In the genomic region with DNA sequence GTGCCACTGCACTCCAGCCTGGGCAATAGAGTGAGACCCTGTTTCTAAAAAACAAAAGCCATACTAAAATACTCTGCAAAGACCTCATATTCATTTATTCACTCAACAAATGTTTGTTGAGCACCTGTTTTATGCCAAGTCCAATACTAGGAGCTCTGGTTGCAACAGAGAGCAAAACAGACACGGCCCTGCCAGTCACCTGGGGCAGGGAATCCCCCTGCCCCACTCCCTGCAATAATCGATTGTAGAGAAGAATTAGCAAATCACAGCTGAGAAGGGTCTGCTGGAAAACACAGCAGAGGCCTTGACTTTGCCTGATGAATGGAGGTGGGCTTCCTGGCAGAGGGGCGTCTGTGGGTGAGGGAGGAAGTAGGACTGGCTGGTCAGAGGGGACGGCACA, we compare ENCODE assay signal across 2 cellular contexts.
TF ChIP-seq lines count a peak whose summit lies in the region.

No MANE protein-coding gene starts in this region.

TF ChIP-seq in H1, 55 proteins besides CTCF, POLR2A, EP300 and RAD21:
- no peak for TF ChIP-seq RXRA (IDR thresholded peaks at IDR 0.05; ENCODE audit: insufficient read depth, low read depth, low read length)
- TF ChIP-seq TEAD4 (IDR thresholded peaks at IDR 0.05; ENCODE audit: low read depth, low read length) = no peak
- TF ChIP-seq YY1 (IDR thresholded peaks at IDR 0.05; ENCODE audit: low read depth, low read length) = no peak
- TF ChIP-seq ZNF274 (IDR thresholded peaks at IDR 0.05; ENCODE audit: borderline replicate concordance, extremely low read depth, low read length) = no peak
- no peak for TF ChIP-seq SP2 (IDR thresholded peaks at IDR 0.05; ENCODE audit: low read length)
- no peak for TF ChIP-seq CTBP2 (IDR thresholded peaks at IDR 0.05; ENCODE audit: borderline replicate concordance, insufficient read depth, insufficient read length, low read length)
- TF ChIP-seq, protein P1, sequence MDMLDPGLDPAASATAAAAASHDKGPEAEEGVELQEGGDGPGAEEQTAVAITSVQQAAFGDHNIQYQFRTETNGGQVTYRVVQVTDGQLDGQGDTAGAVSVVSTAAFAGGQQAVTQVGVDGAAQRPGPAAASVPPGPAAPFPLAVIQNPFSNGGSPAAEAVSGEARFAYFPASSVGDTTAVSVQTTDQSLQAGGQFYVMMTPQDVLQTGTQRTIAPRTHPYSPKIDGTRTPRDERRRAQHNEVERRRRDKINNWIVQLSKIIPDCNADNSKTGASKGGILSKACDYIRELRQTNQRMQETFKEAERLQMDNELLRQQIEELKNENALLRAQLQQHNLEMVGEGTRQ (IDR thresholded peaks at IDR 0.05; ENCODE audit: low read length) = no peak
- no peak for TF ChIP-seq NANOG (IDR thresholded peaks at IDR 0.05; ENCODE audit: insufficient read depth, low read depth, low read length, poor library complexity, severe bottlenecking)
- TF ChIP-seq CHD1 (IDR thresholded peaks at IDR 0.05; ENCODE audit: low read depth, low read length) = no peak
- TF ChIP-seq JUN (IDR thresholded peaks at IDR 0.05; ENCODE audit: low read depth, low read length) = no peak
- no peak for TF ChIP-seq SIN3A (conservative IDR thresholded peaks at IDR 0.05 in 1 of 2, IDR thresholded peaks at IDR 0.05 in 1 of 2; ENCODE audit: low read depth in 1 of 2, low read length in 2 of 2)
- no peak for TF ChIP-seq ATF2 (IDR thresholded peaks at IDR 0.05; ENCODE audit: low read length)
- TF ChIP-seq, protein P2, sequence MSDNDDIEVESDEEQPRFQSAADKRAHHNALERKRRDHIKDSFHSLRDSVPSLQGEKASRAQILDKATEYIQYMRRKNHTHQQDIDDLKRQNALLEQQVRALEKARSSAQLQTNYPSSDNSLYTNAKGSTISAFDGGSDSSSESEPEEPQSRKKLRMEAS (IDR thresholded peaks at IDR 0.05) = no peak
- TF ChIP-seq GABPA (IDR thresholded peaks at IDR 0.05; ENCODE audit: borderline replicate concordance, insufficient read depth, low read length) = no peak
- TF ChIP-seq HDAC2 (IDR thresholded peaks at IDR 0.05; ENCODE audit: borderline replicate concordance in 1 of 2, low read depth in 2 of 2, low read length in 2 of 2) = no peak

TF ChIP-seq in GM23338, 12 proteins besides CTCF, POLR2A, EP300 and RAD21:
- TF ChIP-seq EZH2 (IDR thresholded peaks at IDR 0.05; ENCODE audit: low read depth, unreplicated experiment) (no peak), REST (IDR thresholded peaks at IDR 0.05; ENCODE audit: unreplicated experiment) (no peak)
